Comparison of ENCODE assay signal across 9 cellular contexts in genomic region chr1:198922638-198923430, GRCh38.
DNase-seq lines count a peak whose midpoint lies in the region; ATAC-seq lines count a peak whose summit lies in the region.
"Had no signal": no experiment of that assay in that cellular context is flagged by ENCODE, and none has a peak within 500 bp of the region (broad histone marks: within the 10 kb centered on the region; RNA-seq: fewer than 3 reads in every experiment).

No MANE protein-coding gene starts in this region.

- H3K9me3 Mint-ChIP-seq in activated naive CD8-positive, alpha-beta T cell treated with anti-CD3 and anti-CD28 coated beads for 36 hours = peaks cover 5% of the 10 kb centered on the region

- peak overlapping the region; percentile 50 for H3K4me3 Mint-ChIP-seq in activated naive CD8-positive, alpha-beta T cell treated with anti-CD3 and anti-CD28 coated beads for 36 hours

- DNase-seq in ELR (ENCODE audit: low read depth) (peak; percentile 40), NCI-H2227 treated with DMSO at 0.1 percent for 48 hours (lab: John Stamatoyannopoulos, UW) (no peak), NCI-H2171 treated with DMSO at 0.1 percent for 48 hours (lab: John Stamatoyannopoulos, UW) (no peak)
- no peak for DNase-seq in activated naive CD8-positive, alpha-beta T cell treated with anti-CD3 and anti-CD28 coated beads for 36 hours
- no peak for DNase-seq in stimulated activated naive CD4-positive, alpha-beta T cell treated with Interleukin-2 at 50 U/mL for 16 hours (lab: John Stamatoyannopoulos, UW)
- DNase-seq in stimulated activated CD4-positive, alpha-beta T cell treated with anti-CD3 and anti-CD28 coated beads, Interleukin-4, amount 100 ng/mL, for 1 hour = no peak
- DNase-seq: NCI-H774 had no signal

- peaks cover 66% of the 10 kb centered on the region for H3K4me1 Mint-ChIP-seq in activated naive CD8-positive, alpha-beta T cell treated with anti-CD3 and anti-CD28 coated beads for 36 hours

- peak overlapping the region; percentile 82 for H3K27ac Mint-ChIP-seq in activated naive CD8-positive, alpha-beta T cell treated with anti-CD3 and anti-CD28 coated beads for 36 hours

- ATAC-seq in GM19455 (IDR thresholded peaks at IDR 0.05; ENCODE audit: unreplicated experiment) (peak; percentile 76), HG03280 (IDR thresholded peaks at IDR 0.05; ENCODE audit: unreplicated experiment) (peak; percentile 72)

- peaks cover 22% of the 10 kb centered on the region for H3K36me3 Mint-ChIP-seq in activated naive CD8-positive, alpha-beta T cell treated with anti-CD3 and anti-CD28 coated beads for 36 hours

- no peaks in the 10 kb centered on the region for H3K27me3 Mint-ChIP-seq in activated naive CD8-positive, alpha-beta T cell treated with anti-CD3 and anti-CD28 coated beads for 36 hours
